In the genomic region with DNA sequence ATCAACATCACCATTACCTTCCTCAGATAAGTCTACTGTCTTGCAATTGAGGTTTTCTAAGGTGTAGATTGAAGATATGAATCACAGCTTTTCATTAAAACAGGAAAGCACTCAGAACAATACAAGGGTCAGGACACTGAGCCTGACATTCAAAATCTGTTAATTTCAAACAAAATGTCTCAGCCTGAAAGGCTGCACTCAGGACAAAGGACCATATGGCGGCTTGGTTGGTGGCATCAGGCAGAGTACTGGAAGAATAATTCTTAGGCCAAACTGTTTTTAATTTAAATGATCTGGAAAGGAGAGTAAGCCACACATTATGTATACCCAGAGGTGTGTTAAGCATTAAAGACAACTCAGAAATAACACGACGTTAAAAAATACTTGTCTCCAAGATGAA, we compare ENCODE assay signal across 23 cellular contexts.
"Had no signal": no experiment of that assay in that cellular context is flagged by ENCODE, and none has a peak within 500 bp of the region (broad histone marks: within the 10 kb centered on the region; RNA-seq: fewer than 3 reads in every experiment).

No MANE protein-coding gene starts in this region.

- H3K4me3 Mint-ChIP-seq: mesothelial cell of epicardium; naive B cell; natural killer cell; nephron progenitor cell; neural progenitor cell; stimulated activated naive B cell treated with anti-CD40 and anti-IgM and Interleukin-4, amounts not matched to agents 10 μg/mL and 1 μg/mL and 100 μg/mL, for 72 hours had no signal

- ATAC-seq: natural killer cell; right cardiac atrium; sciatic nerve; stimulated activated naive B cell treated with anti-CD40 and anti-IgM and Interleukin-4, amounts not matched to agents 10 μg/mL and 1 μg/mL and 100 μg/mL, for 72 hours; stimulated activated naive CD8-positive, alpha-beta T cell treated with anti-CD3 and anti-CD28 coated beads, Interleukin-15, Interleukin-2, amounts not matched to agents 100 U/mL and 50 U/mL, for 24 hours had no signal

- DNase-seq: islet precursor cell; left ventricle myocardium inferior; mesendoderm; naive B cell; natural killer cell; nephron progenitor cell; ovary; right cardiac atrium; stimulated activated CD4-positive, alpha-beta T cell treated with anti-CD3 and anti-CD28 coated beads, Interleukin-12 subunit alpha, Interleukin-12 subunit beta, amount 100 ng/mL, for 4 hours; stimulated activated CD4-positive, alpha-beta T cell treated with anti-CD3 and anti-CD28 coated beads, Interleukin-15, amount 100 ng/mL, for 24 hours; stimulated activated CD4-positive, alpha-beta T cell treated with anti-CD3 and anti-CD28 coated beads, Interleukin-2, amount 100 ng/mL, for 24 hours; stimulated activated CD4-positive, alpha-beta T cell treated with anti-CD3 and anti-CD28 coated beads, Interleukin-4, amount 100 ng/mL, for 1 hour; stimulated activated naive B cell treated with anti-CD40 and anti-IgM and Interleukin-4, amounts not matched to agents 10 μg/mL and 1 μg/mL and 100 μg/mL, for 72 hours; stimulated activated naive CD8-positive, alpha-beta T cell treated with anti-CD3 and anti-CD28 coated beads, Interleukin-15, Interleukin-2, amounts not matched to agents 100 U/mL and 50 U/mL, for 24 hours; stomach; testis; thyroid gland; transverse colon; upper lobe of left lung had no signal

- H3K9me3 Mint-ChIP-seq: mesothelial cell of epicardium, natural killer cell, nephron progenitor cell, neural progenitor cell had no signal

- H3K27ac Mint-ChIP-seq: mesothelial cell of epicardium; naive B cell; natural killer cell; nephron progenitor cell; neural progenitor cell; progenitor cell of endocrine pancreas; stimulated activated naive B cell treated with anti-CD40 and anti-IgM and Interleukin-4, amounts not matched to agents 10 μg/mL and 1 μg/mL and 100 μg/mL, for 72 hours had no signal

- H3K36me3 Mint-ChIP-seq: mesothelial cell of epicardium; naive B cell; natural killer cell; neural progenitor cell; stimulated activated naive B cell treated with anti-CD40 and anti-IgM and Interleukin-4, amounts not matched to agents 10 μg/mL and 1 μg/mL and 100 μg/mL, for 72 hours had no signal

- H3K4me1 Mint-ChIP-seq: mesothelial cell of epicardium, naive B cell, natural killer cell, nephron progenitor cell had no signal

- H3K27me3 Mint-ChIP-seq: progenitor cell of endocrine pancreas had no signal
